In the genomic region with DNA sequence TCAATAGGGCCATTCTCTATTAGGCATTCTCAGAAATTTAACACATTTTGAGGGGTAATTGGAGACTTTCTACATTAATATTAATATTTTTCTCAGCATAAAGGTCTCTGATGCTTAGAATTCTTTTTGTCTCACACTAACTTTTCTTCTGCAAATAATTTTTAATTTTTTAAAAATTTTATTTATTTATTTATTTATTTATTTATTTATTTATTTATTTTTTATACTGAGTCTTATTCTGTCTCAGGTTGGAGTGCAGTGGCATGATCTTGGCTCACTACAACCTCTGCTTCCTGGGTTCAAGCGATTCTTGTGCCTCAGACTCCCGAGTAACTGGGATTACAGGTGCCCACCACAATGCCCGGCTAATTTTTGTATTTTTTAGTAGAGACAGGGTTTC, we compare ENCODE assay signal across 1 cellular context. TPM values are rescaled to one million over a fixed set of nuclear protein-coding genes. Genes with fewer than 3 reads are reported as not detected.
"Had no signal": no experiment of that assay in that cellular context is flagged by ENCODE, and none has a peak within 500 bp of the region (broad histone marks: within the 10 kb centered on the region; RNA-seq: fewer than 3 reads in every experiment).

No MANE protein-coding gene starts in this region.

RNA-seq across cellular contexts. Expression of a gene that starts 17.7 kb away (rescaled TPM):
- total RNA-seq: G401 had no signal
